Comparison of ENCODE assay signal across 29 cellular contexts in the genomic region with DNA sequence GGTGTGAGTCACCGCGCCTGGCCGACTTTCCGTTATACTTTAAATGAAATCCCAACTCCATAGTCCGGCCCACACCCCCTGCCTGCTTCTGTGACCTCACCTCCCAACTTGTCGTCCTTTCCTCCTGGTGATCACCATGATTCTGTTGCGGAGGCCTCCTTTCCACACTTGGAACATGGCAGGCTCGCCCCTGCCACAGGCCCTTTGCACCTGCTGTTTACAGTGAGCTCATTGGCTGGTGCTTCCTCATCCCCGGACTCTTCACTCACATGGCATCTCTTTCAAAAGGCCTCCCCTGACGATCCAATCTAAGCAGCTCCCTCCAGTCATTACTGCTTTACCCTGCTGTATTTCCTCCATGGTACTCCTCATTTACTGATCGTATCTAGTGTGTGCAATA.
"Had no signal": no experiment of that assay in that cellular context is flagged by ENCODE, and none has a peak within 500 bp of the region (broad histone marks: within the 10 kb centered on the region; RNA-seq: fewer than 3 reads in every experiment).

No MANE protein-coding gene starts in this region.

- H3K4me1 Mint-ChIP-seq: activated CD4-positive, alpha-beta T cell treated with anti-CD3 and anti-CD28 coated beads, Interleukin-2, amount 10 ng/mL, durations not matched to agents 24 days and 14 days; nephron progenitor cell; stimulated activated naive CD8-positive, alpha-beta T cell treated with anti-CD3 and anti-CD28 coated beads, Interleukin-15, amount 100 ng/mL, for 72 hours had no signal

- FAIRE-seq: frontal cortex, TTC549 had no signal

- H3K27ac ChIP-seq: colonic mucosa, neutrophil, ovary, prostate gland, skin epidermis, thyroid gland had no signal

- H3K4me1 ChIP-seq: colonic mucosa, prostate gland, thyroid gland had no signal

- H3K4me3 Mint-ChIP-seq: activated CD4-positive, alpha-beta memory T cell treated with anti-CD3 and anti-CD28 coated beads for 36 hours; activated CD4-positive, alpha-beta T cell treated with anti-CD3 and anti-CD28 coated beads, Interleukin-2, amount 10 ng/mL, durations not matched to agents 24 days and 14 days; activated naive CD4-positive, alpha-beta T cell treated with anti-CD3 and anti-CD28 coated beads, Interleukin-2, amount 50 U/mL, for 24 hours; activated T-cell treated with anti-CD3 and anti-CD28 coated beads, Interleukin-2, amount 50 U/mL, for 24 hours; activated T-helper 17 cell treated with anti-CD3 and anti-CD28 coated beads, Interleukin-2, amount 50 U/mL, for 72 hours; nephron progenitor cell; stimulated activated naive CD8-positive, alpha-beta T cell treated with anti-CD3 and anti-CD28 coated beads, Interleukin-15, amount 100 ng/mL, for 72 hours had no signal

- ATAC-seq: activated T-helper 17 cell treated with anti-CD3 and anti-CD28 coated beads, Interleukin-2, amount 50 U/mL, for 72 hours; left cardiac atrium; left ventricle myocardium superior; mucosa of descending colon; sciatic nerve; stimulated activated naive CD8-positive, alpha-beta T cell treated with anti-CD3 and anti-CD28 coated beads, Interleukin-15, amount 100 ng/mL, for 72 hours had no signal

- H3K4me3 ChIP-seq: colonic mucosa, mucosa of descending colon, ovary, prostate gland, skin epidermis, thyroid gland had no signal

- H3K27me3 Mint-ChIP-seq: activated CD4-positive, alpha-beta memory T cell treated with anti-CD3 and anti-CD28 coated beads for 36 hours; activated T-helper 17 cell treated with anti-CD3 and anti-CD28 coated beads, Interleukin-2, amount 50 U/mL, for 72 hours had no signal

- H3K9me3 ChIP-seq: colonic mucosa, mucosa of descending colon, neutrophil, ovary, prostate gland, thyroid gland had no signal

- H3K9me3 Mint-ChIP-seq: activated CD4-positive, alpha-beta memory T cell treated with anti-CD3 and anti-CD28 coated beads for 36 hours; activated CD4-positive, alpha-beta T cell treated with anti-CD3 and anti-CD28 coated beads, Interleukin-2, amount 10 ng/mL, durations not matched to agents 24 days and 14 days; activated naive CD4-positive, alpha-beta T cell treated with anti-CD3 and anti-CD28 coated beads, Interleukin-2, amount 50 U/mL, for 24 hours; activated T-cell treated with anti-CD3 and anti-CD28 coated beads, Interleukin-2, amount 50 U/mL, for 24 hours; activated T-helper 17 cell treated with anti-CD3 and anti-CD28 coated beads, Interleukin-2, amount 50 U/mL, for 72 hours; stimulated activated naive CD8-positive, alpha-beta T cell treated with anti-CD3 and anti-CD28 coated beads, Interleukin-15, amount 100 ng/mL, for 72 hours had no signal

- H3K36me3 ChIP-seq: colonic mucosa, ovary, prostate gland, thyroid gland had no signal

- H3K36me3 Mint-ChIP-seq: activated CD4-positive, alpha-beta memory T cell treated with anti-CD3 and anti-CD28 coated beads for 36 hours had no signal

- DNase-seq: activated CD4-positive, alpha-beta memory T cell treated with anti-CD3 and anti-CD28 coated beads for 36 hours; activated CD4-positive, alpha-beta T cell treated with anti-CD3 and anti-CD28 coated beads, Interleukin-2, amount 10 ng/mL, durations not matched to agents 24 days and 14 days; activated CD4-positive, CD25-positive, alpha-beta regulatory T cell treated with anti-CD3 and anti-CD28 coated beads, Interleukin-2, amount 50 U/mL, for 72 hours; activated CD8-positive, alpha-beta memory T cell treated with anti-CD3 and anti-CD28 coated beads, Interleukin-2, amount 50 U/mL, for 48 hours; activated T-cell treated with anti-CD3 and anti-CD28 coated beads, Interleukin-2, amount 50 U/mL, for 24 hours; cerebellar nuclear complex; colonic mucosa; effector CD8-positive, alpha-beta T cell; islet precursor cell; left cardiac atrium; left ventricle myocardium superior; mucosa of descending colon; nephron progenitor cell; ovary; retina; stimulated activated CD4-positive, alpha-beta T cell treated with anti-CD3 and anti-CD28 coated beads, Interleukin-12 subunit alpha, Interleukin-12 subunit beta, amount 100 ng/mL, for 4 hours; stimulated activated CD4-positive, alpha-beta T cell treated with anti-CD3 and anti-CD28 coated beads, Interleukin-4, amount 100 ng/mL, for 1 hour; stimulated activated naive CD8-positive, alpha-beta T cell treated with anti-CD3 and anti-CD28 coated beads, Interleukin-15, amount 100 ng/mL, for 72 hours; T-helper 1 cell; T-helper 9 cell; thyroid gland had no signal

- H3K27ac Mint-ChIP-seq: activated CD4-positive, alpha-beta memory T cell treated with anti-CD3 and anti-CD28 coated beads for 36 hours; activated CD4-positive, alpha-beta T cell treated with anti-CD3 and anti-CD28 coated beads, Interleukin-2, amount 10 ng/mL, durations not matched to agents 24 days and 14 days; activated naive CD4-positive, alpha-beta T cell treated with anti-CD3 and anti-CD28 coated beads, Interleukin-2, amount 50 U/mL, for 24 hours; activated T-cell treated with anti-CD3 and anti-CD28 coated beads, Interleukin-2, amount 50 U/mL, for 24 hours; activated T-helper 17 cell treated with anti-CD3 and anti-CD28 coated beads, Interleukin-2, amount 50 U/mL, for 72 hours; nephron progenitor cell had no signal

- H3K27me3 ChIP-seq: colonic mucosa, ovary, thyroid gland had no signal
